Comparison of ENCODE assay signal across 23 cellular contexts in the genomic region with DNA sequence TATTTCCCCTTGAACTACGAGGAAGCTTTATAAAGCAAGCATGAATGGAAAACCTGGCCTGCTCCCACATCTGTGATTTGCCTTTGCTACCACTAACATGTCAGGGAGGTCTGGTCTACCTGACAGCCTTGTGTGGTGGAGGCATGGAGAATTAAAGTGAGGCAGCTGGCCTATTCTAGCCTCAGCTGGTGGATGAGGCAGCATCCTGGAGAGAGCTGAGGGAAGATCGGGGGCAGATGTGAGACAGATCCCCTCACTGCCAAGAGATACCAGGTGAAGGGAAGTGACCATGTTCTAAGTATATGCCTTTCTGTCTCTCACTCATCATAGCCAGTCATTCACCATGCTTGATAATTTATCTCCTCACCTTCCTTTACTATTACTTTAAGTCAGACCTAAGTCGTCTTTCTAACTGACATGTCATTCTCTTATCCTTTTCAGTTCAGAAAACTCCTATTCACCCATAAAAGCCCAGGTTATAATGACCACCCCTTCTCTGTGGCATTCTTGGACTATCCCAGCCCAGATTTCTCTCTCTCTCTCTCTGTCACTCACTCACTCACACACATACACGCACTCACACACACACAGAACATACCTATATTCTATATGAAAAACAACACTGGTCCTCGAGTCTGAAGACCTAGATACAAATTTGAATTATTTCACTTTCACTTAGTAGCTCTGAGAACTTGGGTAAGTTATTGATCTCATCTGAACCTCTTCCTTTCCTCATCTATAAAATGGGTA.
"Had no signal": no experiment of that assay in that cellular context is flagged by ENCODE, and none has a peak within 500 bp of the region (broad histone marks: within the 10 kb centered on the region; RNA-seq: fewer than 3 reads in every experiment).

No MANE protein-coding gene starts in this region.

- H3K9me3 ChIP-seq: body of pancreas, heart left ventricle, mucosa of descending colon, pancreas, psoas muscle, right atrium auricular region, tibial artery had no signal

- H3K27ac Mint-ChIP-seq: activated CD4-positive, alpha-beta memory T cell treated with anti-CD3 and anti-CD28 coated beads for 36 hours; activated naive CD4-positive, alpha-beta T cell treated with anti-CD3 and anti-CD28 coated beads, Interleukin-2, amount 50 U/mL, for 24 hours; dendritic cell treated with granulocyte-macrophage colony-stimulating factor and Interleukin-4, amounts not matched to agents 40 ng/mL and 50 ng/mL, for 4 days; stimulated activated naive CD8-positive, alpha-beta T cell treated with anti-CD3 and anti-CD28 coated beads, Interleukin-15, Interleukin-2, amounts not matched to agents 100 ng/mL and 50 ng/mL, for 24 hours had no signal

- H3K4me3 ChIP-seq: body of pancreas, heart left ventricle, mucosa of descending colon, pancreas, psoas muscle, right atrium auricular region, tibial artery had no signal

- ATAC-seq: body of pancreas, heart left ventricle, left colon, mucosa of descending colon had no signal

- H3K4me1 ChIP-seq: body of pancreas, pancreas, psoas muscle had no signal

- H3K9me3 Mint-ChIP-seq: activated CD4-positive, alpha-beta memory T cell treated with anti-CD3 and anti-CD28 coated beads for 36 hours; activated naive CD4-positive, alpha-beta T cell treated with anti-CD3 and anti-CD28 coated beads, Interleukin-2, amount 50 U/mL, for 24 hours; dendritic cell treated with granulocyte-macrophage colony-stimulating factor and Interleukin-4, amounts not matched to agents 40 ng/mL and 50 ng/mL, for 4 days; nephron progenitor cell; stimulated activated naive CD8-positive, alpha-beta T cell treated with anti-CD3 and anti-CD28 coated beads, Interleukin-15, Interleukin-2, amounts not matched to agents 100 ng/mL and 50 ng/mL, for 24 hours had no signal

- H3K36me3 Mint-ChIP-seq: activated CD4-positive, alpha-beta memory T cell treated with anti-CD3 and anti-CD28 coated beads for 36 hours; activated naive CD4-positive, alpha-beta T cell treated with anti-CD3 and anti-CD28 coated beads, Interleukin-2, amount 50 U/mL, for 24 hours had no signal

- DNase-seq: activated CD4-positive, alpha-beta memory T cell treated with anti-CD3 and anti-CD28 coated beads for 36 hours; activated CD4-positive, alpha-beta T cell treated with anti-CD3 and anti-CD28 coated beads for 48 hours; activated CD4-positive, CD25-positive, alpha-beta regulatory T cell; activated gamma-delta T cell treated with Interleukin-2 at 50 U/mL for 16 hours; anterior cingulate cortex; effector CD4-positive, alpha-beta T cell; heart left ventricle; left colon; mesendoderm; mucosa of descending colon; nephron progenitor cell; pancreas; stimulated activated CD4-positive, alpha-beta T cell treated with anti-CD3 and anti-CD28 coated beads, Interleukin-12 subunit alpha, Interleukin-12 subunit beta, amount 100 ng/mL, for 4 hours; stimulated activated CD4-positive, alpha-beta T cell treated with anti-CD3 and anti-CD28 coated beads, Interleukin-4, amount 100 ng/mL, for 4 hours; tibial artery had no signal

- H3K27me3 ChIP-seq: body of pancreas, pancreas, right atrium auricular region, tibial artery had no signal

- H3K27ac ChIP-seq: body of pancreas, heart left ventricle, pancreas, psoas muscle, right atrium auricular region, tibial artery had no signal

- H3K4me1 Mint-ChIP-seq: activated naive CD4-positive, alpha-beta T cell treated with anti-CD3 and anti-CD28 coated beads, Interleukin-2, amount 50 U/mL, for 24 hours had no signal

- H3K4me3 Mint-ChIP-seq: activated CD4-positive, alpha-beta memory T cell treated with anti-CD3 and anti-CD28 coated beads for 36 hours; activated naive CD4-positive, alpha-beta T cell treated with anti-CD3 and anti-CD28 coated beads, Interleukin-2, amount 50 U/mL, for 24 hours; dendritic cell treated with granulocyte-macrophage colony-stimulating factor and Interleukin-4, amounts not matched to agents 40 ng/mL and 50 ng/mL, for 4 days; nephron progenitor cell; stimulated activated naive CD8-positive, alpha-beta T cell treated with anti-CD3 and anti-CD28 coated beads, Interleukin-15, Interleukin-2, amounts not matched to agents 100 ng/mL and 50 ng/mL, for 24 hours had no signal

- FAIRE-seq: endometrium, islet of Langerhans, pancreas had no signal

- H3K36me3 ChIP-seq: heart left ventricle, pancreas, right atrium auricular region, tibial artery had no signal
